In genomic region chr11:1682225-1682901, GRCh38 we compare ENCODE assay signal across 1 cellular context.
TF ChIP-seq lines count a peak whose summit lies in the region.

No MANE protein-coding gene starts in this region.

TF ChIP-seq in HepG2, 621 proteins besides CTCF, POLR2A, EP300 and RAD21 (continued from another document and continues in another):
- TF ChIP-seq USF2 (IDR thresholded peaks at IDR 0.05; ENCODE audit: low read depth, low read length) (no peak), USF2 (CRISPR knock-in tag; IDR thresholded peaks at IDR 0.05; ENCODE audit: borderline replicate concordance) (no peak), PHF5A (CRISPR knock-in tag; IDR thresholded peaks at IDR 0.05; ENCODE audit: low read depth, unreplicated experiment) (no peak), HNRNPL (IDR thresholded peaks at IDR 0.05; ENCODE audit: low read depth, low read length) (no peak), ZNF790 (CRISPR knock-in tag; IDR thresholded peaks at IDR 0.05; ENCODE audit: borderline replicate concordance) (no peak), GABPB1 (CRISPR knock-in tag; IDR thresholded peaks at IDR 0.05) (no peak), FOXP4 (CRISPR knock-in tag; IDR thresholded peaks at IDR 0.05) (peak; percentile 84), THRA (CRISPR knock-in tag; IDR thresholded peaks at IDR 0.05; ENCODE audit: borderline replicate concordance) (peak; percentile 57; the same call in 1 of the 2 replicates), DMTF1 (CRISPR knock-in tag; IDR thresholded peaks at IDR 0.05) (no peak), ZNF609 (CRISPR knock-in tag; IDR thresholded peaks at IDR 0.05; ENCODE audit: borderline replicate concordance) (peak; percentile 85; the same call in 1 of the 2 replicates), NCOA2 (CRISPR knock-in tag; IDR thresholded peaks at IDR 0.05) (peak; percentile 98), ZSCAN31 (CRISPR knock-in tag; IDR thresholded peaks at IDR 0.05; ENCODE audit: low read depth) (no peak), ATF2 (CRISPR knock-in tag; IDR thresholded peaks at IDR 0.05) (peak; percentile 18; the same call in 1 of the 2 replicates), ZNF652 (CRISPR knock-in tag; IDR thresholded peaks at IDR 0.05; ENCODE audit: borderline replicate concordance, low read depth) (no peak), ZNF276 (CRISPR knock-in tag; IDR thresholded peaks at IDR 0.05; ENCODE audit: low read depth) (no peak), POGZ (CRISPR knock-in tag; IDR thresholded peaks at IDR 0.05) (no peak), ZNF275 (CRISPR knock-in tag; IDR thresholded peaks at IDR 0.05; ENCODE audit: borderline replicate concordance) (no peak), SP140L (CRISPR knock-in tag; IDR thresholded peaks at IDR 0.05; ENCODE audit: borderline replicate concordance) (no peak), ZNF335 (CRISPR knock-in tag; IDR thresholded peaks at IDR 0.05) (peak; percentile 37; the same call in 1 of the 2 replicates), ZNF598 (CRISPR knock-in tag; IDR thresholded peaks at IDR 0.05; ENCODE audit: borderline replicate concordance) (0 out of 2 replicates have a peak, but pooled peaks have one; percentile 34), TBL1XR1 (IDR thresholded peaks at IDR 0.05; ENCODE audit: borderline replicate concordance, low read length, partially characterized antibody) (no peak), MED8 (CRISPR knock-in tag; IDR thresholded peaks at IDR 0.05; ENCODE audit: insufficient replicate concordance) (peak; percentile 99), DBP (CRISPR knock-in tag; IDR thresholded peaks at IDR 0.05; ENCODE audit: not compliant biosample characterization) (no peak), PTBP1 (IDR thresholded peaks at IDR 0.05; ENCODE audit: low read depth, low read length, poor library complexity, severe bottlenecking) (no peak), PHF21A (CRISPR knock-in tag; IDR thresholded peaks at IDR 0.05) (peak; percentile 77), KDM1A (CRISPR knock-in tag; IDR thresholded peaks at IDR 0.05) (no peak), ZFP82 (CRISPR knock-in tag; IDR thresholded peaks at IDR 0.05; ENCODE audit: borderline replicate concordance) (0 out of 2 replicates have a peak, but pooled peaks have one; percentile 32), ZNF570 (CRISPR knock-in tag; IDR thresholded peaks at IDR 0.05; ENCODE audit: borderline replicate concordance) (no peak), BRD4 (CRISPR knock-in tag; IDR thresholded peaks at IDR 0.05) (peak; percentile 92), ZNF18 (CRISPR knock-in tag; IDR thresholded peaks at IDR 0.05; ENCODE audit: insufficient replicate concordance) (peak; percentile 59), ZGPAT (CRISPR knock-in tag; IDR thresholded peaks at IDR 0.05) (peak; percentile 64; the same call in 1 of the 2 replicates), CREBL2 (CRISPR knock-in tag; IDR thresholded peaks at IDR 0.05; ENCODE audit: borderline replicate concordance) (no peak), U2AF1 (optimal IDR thresholded peaks at IDR 0.05; ENCODE audit: low read depth, low read length) (no peak), STAG1 (CRISPR knock-in tag; IDR thresholded peaks at IDR 0.05) (no peak)
